In the genomic region with DNA sequence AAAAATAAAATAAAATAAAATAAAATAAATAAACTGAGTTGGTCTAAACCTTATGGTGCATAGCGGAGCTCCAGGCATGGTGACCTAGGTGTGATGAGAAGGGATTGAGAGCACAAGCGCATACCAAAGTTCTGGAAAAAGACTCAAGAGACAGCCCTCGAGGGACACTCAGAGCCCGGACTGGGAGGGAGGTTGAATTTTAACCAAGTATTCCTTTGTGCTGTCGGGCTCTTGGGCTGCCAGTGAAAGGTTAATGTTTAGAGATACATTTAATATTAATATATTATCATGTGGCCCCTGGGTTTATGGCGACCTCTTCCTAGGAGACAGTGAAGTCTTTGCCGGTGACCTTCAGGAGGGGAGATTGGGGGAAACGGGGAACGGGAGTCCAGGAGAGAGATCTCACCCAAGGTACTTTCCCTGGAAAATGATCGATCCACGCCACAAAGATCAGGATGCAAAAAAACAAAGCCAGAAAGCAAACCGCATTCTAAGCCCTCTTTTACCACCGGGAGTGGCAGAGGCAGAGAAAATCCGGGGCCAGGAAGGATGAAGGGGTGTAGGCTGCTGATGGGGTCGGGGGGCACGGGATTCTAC, we compare ENCODE assay signal across 1 cellular context.
A peak's percentile ranks its signal among the peaks of the same experiment; 100 is the strongest.
TF ChIP-seq lines count a peak whose summit lies in the region.

No MANE protein-coding gene starts in this region.

TF ChIP-seq in HepG2, 621 proteins besides CTCF, POLR2A, EP300 and RAD21 (continues in another document):
- TF ChIP-seq ZNF329 (CRISPR knock-in tag; IDR thresholded peaks at IDR 0.05; ENCODE audit: low read depth) (0 out of 2 replicates have a peak, but pooled peaks have one; percentile 41), NONO (IDR thresholded peaks at IDR 0.05) (no peak), NONO (CRISPR knock-in tag; conservative IDR thresholded peaks at IDR 0.05) (0 out of 2 replicates have a peak, but pooled peaks have one; percentile 3), HDAC2 (CRISPR knock-in tag; IDR thresholded peaks at IDR 0.05) (0 out of 2 replicates have a peak, but pooled peaks have one; percentile 28), ZNF75D (CRISPR knock-in tag; IDR thresholded peaks at IDR 0.05; ENCODE audit: borderline replicate concordance) (no peak), RFXAP (CRISPR knock-in tag; IDR thresholded peaks at IDR 0.05; ENCODE audit: borderline replicate concordance) (0 out of 2 replicates have a peak, but pooled peaks have one; percentile 3), ZNF552 (CRISPR knock-in tag; IDR thresholded peaks at IDR 0.05; ENCODE audit: borderline replicate concordance) (no peak), ZNF44 (CRISPR knock-in tag; IDR thresholded peaks at IDR 0.05) (no peak), MIER3 (CRISPR knock-in tag; IDR thresholded peaks at IDR 0.05; ENCODE audit: borderline replicate concordance) (no peak), HMG20B (CRISPR knock-in tag; conservative IDR thresholded peaks at IDR 0.05) (no peak), ZNF7 (CRISPR knock-in tag; IDR thresholded peaks at IDR 0.05) (no peak), ZBTB7B (CRISPR knock-in tag; IDR thresholded peaks at IDR 0.05) (no peak), ZNF274 (CRISPR knock-in tag; IDR thresholded peaks at IDR 0.05) (0 out of 2 replicates have a peak, but pooled peaks have one; percentile 19), HCFC1 (IDR thresholded peaks at IDR 0.05; ENCODE audit: low read depth, low read length) (no peak), ZNF30 (CRISPR knock-in tag; IDR thresholded peaks at IDR 0.05) (no peak), ZFY (CRISPR knock-in tag; IDR thresholded peaks at IDR 0.05) (no peak), ZNF337 (CRISPR knock-in tag; IDR thresholded peaks at IDR 0.05; ENCODE audit: borderline replicate concordance, low read depth) (no peak), MED13 (CRISPR knock-in tag; IDR thresholded peaks at IDR 0.05) (0 out of 2 replicates have a peak, but pooled peaks have one; percentile 14), ZNF83 (CRISPR knock-in tag; IDR thresholded peaks at IDR 0.05; ENCODE audit: borderline replicate concordance) (no peak), KDM3A (CRISPR knock-in tag; IDR thresholded peaks at IDR 0.05; ENCODE audit: low read depth) (no peak), ZNF263 (CRISPR knock-in tag; IDR thresholded peaks at IDR 0.05) (0 out of 2 replicates have a peak, but pooled peaks have one; percentile 1), ATRX (CRISPR knock-in tag; IDR thresholded peaks at IDR 0.05; ENCODE audit: borderline replicate concordance) (no peak), HDAC1 (CRISPR knock-in tag; IDR thresholded peaks at IDR 0.05) (peak; percentile 51), ETV6 (CRISPR knock-in tag; conservative IDR thresholded peaks at IDR 0.05) (no peak), SP5 (CRISPR knock-in tag; IDR thresholded peaks at IDR 0.05; ENCODE audit: borderline replicate concordance, low read depth) (0 out of 2 replicates have a peak, but pooled peaks have one; percentile 2), ONECUT2 (CRISPR knock-in tag; IDR thresholded peaks at IDR 0.05) (peak; percentile 82), HNF4A (CRISPR knock-in tag; IDR thresholded peaks at IDR 0.05) (peak; percentile 24; the same call in 1 of the 2 replicates), CCAR2 (optimal IDR thresholded peaks at IDR 0.05; ENCODE audit: low read depth, low read length) (no peak), ZNF782 (CRISPR knock-in tag; IDR thresholded peaks at IDR 0.05; ENCODE audit: borderline replicate concordance) (peak; percentile 59; the same call in 1 of the 2 replicates), PITX1 (CRISPR knock-in tag; IDR thresholded peaks at IDR 0.05) (peak; percentile 65; the same call in 1 of the 2 replicates), YEATS4 (CRISPR knock-in tag; IDR thresholded peaks at IDR 0.05; ENCODE audit: borderline replicate concordance) (no peak), FOXA3 (CRISPR knock-in tag; IDR thresholded peaks at IDR 0.05) (no peak), ZNF510 (CRISPR knock-in tag; IDR thresholded peaks at IDR 0.05; ENCODE audit: low read depth) (no peak)
- TF ChIP-seq, protein P1, sequence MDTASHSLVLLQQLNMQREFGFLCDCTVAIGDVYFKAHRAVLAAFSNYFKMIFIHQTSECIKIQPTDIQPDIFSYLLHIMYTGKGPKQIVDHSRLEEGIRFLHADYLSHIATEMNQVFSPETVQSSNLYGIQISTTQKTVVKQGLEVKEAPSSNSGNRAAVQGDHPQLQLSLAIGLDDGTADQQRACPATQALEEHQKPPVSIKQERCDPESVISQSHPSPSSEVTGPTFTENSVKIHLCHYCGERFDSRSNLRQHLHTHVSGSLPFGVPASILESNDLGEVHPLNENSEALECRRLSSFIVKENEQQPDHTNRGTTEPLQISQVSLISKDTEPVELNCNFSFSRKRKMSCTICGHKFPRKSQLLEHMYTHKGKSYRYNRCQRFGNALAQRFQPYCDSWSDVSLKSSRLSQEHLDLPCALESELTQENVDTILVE (CRISPR knock-in tag; IDR thresholded peaks at IDR 0.05): no peak
- TF ChIP-seq, protein P2, sequence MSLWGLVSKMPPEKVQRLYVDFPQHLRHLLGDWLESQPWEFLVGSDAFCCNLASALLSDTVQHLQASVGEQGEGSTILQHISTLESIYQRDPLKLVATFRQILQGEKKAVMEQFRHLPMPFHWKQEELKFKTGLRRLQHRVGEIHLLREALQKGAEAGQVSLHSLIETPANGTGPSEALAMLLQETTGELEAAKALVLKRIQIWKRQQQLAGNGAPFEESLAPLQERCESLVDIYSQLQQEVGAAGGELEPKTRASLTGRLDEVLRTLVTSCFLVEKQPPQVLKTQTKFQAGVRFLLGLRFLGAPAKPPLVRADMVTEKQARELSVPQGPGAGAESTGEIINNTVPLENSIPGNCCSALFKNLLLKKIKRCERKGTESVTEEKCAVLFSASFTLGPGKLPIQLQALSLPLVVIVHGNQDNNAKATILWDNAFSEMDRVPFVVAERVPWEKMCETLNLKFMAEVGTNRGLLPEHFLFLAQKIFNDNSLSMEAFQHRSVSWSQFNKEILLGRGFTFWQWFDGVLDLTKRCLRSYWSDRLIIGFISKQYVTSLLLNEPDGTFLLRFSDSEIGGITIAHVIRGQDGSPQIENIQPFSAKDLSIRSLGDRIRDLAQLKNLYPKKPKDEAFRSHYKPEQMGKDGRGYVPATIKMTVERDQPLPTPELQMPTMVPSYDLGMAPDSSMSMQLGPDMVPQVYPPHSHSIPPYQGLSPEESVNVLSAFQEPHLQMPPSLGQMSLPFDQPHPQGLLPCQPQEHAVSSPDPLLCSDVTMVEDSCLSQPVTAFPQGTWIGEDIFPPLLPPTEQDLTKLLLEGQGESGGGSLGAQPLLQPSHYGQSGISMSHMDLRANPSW (CRISPR knock-in tag; IDR thresholded peaks at IDR 0.05; ENCODE audit: borderline replicate concordance): no peak
- TF ChIP-seq, protein P3, sequence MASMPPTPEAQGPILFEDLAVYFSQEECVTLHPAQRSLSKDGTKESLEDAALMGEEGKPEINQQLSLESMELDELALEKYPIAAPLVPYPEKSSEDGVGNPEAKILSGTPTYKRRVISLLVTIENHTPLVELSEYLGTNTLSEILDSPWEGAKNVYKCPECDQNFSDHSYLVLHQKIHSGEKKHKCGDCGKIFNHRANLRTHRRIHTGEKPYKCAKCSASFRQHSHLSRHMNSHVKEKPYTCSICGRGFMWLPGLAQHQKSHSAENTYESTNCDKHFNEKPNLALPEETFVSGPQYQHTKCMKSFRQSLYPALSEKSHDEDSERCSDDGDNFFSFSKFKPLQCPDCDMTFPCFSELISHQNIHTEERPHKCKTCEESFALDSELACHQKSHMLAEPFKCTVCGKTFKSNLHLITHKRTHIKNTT (CRISPR knock-in tag; IDR thresholded peaks at IDR 0.05): no peak
- TF ChIP-seq, protein P4, sequence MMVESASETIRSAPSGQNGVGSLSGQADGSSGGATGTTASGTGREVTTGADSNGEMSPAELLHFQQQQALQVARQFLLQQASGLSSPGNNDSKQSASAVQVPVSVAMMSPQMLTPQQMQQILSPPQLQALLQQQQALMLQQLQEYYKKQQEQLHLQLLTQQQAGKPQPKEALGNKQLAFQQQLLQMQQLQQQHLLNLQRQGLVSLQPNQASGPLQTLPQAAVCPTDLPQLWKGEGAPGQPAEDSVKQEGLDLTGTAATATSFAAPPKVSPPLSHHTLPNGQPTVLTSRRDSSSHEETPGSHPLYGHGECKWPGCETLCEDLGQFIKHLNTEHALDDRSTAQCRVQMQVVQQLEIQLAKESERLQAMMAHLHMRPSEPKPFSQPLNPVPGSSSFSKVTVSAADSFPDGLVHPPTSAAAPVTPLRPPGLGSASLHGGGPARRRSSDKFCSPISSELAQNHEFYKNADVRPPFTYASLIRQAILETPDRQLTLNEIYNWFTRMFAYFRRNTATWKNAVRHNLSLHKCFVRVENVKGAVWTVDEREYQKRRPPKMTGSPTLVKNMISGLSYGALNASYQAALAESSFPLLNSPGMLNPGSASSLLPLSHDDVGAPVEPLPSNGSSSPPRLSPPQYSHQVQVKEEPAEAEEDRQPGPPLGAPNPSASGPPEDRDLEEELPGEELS (CRISPR knock-in tag; IDR thresholded peaks at IDR 0.05): 0 out of 2 replicates have a peak, but pooled peaks have one; percentile 21
- TF ChIP-seq, protein P5, sequence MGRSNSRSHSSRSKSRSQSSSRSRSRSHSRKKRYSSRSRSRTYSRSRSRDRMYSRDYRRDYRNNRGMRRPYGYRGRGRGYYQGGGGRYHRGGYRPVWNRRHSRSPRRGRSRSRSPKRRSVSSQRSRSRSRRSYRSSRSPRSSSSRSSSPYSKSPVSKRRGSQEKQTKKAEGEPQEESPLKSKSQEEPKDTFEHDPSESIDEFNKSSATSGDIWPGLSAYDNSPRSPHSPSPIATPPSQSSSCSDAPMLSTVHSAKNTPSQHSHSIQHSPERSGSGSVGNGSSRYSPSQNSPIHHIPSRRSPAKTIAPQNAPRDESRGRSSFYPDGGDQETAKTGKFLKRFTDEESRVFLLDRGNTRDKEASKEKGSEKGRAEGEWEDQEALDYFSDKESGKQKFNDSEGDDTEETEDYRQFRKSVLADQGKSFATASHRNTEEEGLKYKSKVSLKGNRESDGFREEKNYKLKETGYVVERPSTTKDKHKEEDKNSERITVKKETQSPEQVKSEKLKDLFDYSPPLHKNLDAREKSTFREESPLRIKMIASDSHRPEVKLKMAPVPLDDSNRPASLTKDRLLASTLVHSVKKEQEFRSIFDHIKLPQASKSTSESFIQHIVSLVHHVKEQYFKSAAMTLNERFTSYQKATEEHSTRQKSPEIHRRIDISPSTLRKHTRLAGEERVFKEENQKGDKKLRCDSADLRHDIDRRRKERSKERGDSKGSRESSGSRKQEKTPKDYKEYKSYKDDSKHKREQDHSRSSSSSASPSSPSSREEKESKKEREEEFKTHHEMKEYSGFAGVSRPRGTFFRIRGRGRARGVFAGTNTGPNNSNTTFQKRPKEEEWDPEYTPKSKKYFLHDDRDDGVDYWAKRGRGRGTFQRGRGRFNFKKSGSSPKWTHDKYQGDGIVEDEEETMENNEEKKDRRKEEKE (IDR thresholded peaks at IDR 0.05): no peak
- TF ChIP-seq, protein P6, sequence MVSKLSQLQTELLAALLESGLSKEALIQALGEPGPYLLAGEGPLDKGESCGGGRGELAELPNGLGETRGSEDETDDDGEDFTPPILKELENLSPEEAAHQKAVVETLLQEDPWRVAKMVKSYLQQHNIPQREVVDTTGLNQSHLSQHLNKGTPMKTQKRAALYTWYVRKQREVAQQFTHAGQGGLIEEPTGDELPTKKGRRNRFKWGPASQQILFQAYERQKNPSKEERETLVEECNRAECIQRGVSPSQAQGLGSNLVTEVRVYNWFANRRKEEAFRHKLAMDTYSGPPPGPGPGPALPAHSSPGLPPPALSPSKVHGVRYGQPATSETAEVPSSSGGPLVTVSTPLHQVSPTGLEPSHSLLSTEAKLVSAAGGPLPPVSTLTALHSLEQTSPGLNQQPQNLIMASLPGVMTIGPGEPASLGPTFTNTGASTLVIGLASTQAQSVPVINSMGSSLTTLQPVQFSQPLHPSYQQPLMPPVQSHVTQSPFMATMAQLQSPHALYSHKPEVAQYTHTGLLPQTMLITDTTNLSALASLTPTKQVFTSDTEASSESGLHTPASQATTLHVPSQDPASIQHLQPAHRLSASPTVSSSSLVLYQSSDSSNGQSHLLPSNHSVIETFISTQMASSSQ (IDR thresholded peaks at IDR 0.05; ENCODE audit: low read depth): no peak
- TF ChIP-seq, protein P6 (CRISPR knock-in tag; IDR thresholded peaks at IDR 0.05; ENCODE audit: borderline replicate concordance): peak; percentile 26; the same call in 1 of the 2 replicates
- TF ChIP-seq, protein P7, sequence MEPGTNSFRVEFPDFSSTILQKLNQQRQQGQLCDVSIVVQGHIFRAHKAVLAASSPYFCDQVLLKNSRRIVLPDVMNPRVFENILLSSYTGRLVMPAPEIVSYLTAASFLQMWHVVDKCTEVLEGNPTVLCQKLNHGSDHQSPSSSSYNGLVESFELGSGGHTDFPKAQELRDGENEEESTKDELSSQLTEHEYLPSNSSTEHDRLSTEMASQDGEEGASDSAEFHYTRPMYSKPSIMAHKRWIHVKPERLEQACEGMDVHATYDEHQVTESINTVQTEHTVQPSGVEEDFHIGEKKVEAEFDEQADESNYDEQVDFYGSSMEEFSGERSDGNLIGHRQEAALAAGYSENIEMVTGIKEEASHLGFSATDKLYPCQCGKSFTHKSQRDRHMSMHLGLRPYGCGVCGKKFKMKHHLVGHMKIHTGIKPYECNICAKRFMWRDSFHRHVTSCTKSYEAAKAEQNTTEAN (CRISPR knock-in tag; conservative IDR thresholded peaks at IDR 0.05): 0 out of 2 replicates have a peak, but pooled peaks have one; percentile 20
- TF ChIP-seq, protein P8, sequence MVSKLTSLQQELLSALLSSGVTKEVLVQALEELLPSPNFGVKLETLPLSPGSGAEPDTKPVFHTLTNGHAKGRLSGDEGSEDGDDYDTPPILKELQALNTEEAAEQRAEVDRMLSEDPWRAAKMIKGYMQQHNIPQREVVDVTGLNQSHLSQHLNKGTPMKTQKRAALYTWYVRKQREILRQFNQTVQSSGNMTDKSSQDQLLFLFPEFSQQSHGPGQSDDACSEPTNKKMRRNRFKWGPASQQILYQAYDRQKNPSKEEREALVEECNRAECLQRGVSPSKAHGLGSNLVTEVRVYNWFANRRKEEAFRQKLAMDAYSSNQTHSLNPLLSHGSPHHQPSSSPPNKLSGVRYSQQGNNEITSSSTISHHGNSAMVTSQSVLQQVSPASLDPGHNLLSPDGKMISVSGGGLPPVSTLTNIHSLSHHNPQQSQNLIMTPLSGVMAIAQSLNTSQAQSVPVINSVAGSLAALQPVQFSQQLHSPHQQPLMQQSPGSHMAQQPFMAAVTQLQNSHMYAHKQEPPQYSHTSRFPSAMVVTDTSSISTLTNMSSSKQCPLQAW (CRISPR knock-in tag; IDR thresholded peaks at IDR 0.05): 0 out of 2 replicates have a peak, but pooled peaks have one; percentile 8
